In the genomic region with DNA sequence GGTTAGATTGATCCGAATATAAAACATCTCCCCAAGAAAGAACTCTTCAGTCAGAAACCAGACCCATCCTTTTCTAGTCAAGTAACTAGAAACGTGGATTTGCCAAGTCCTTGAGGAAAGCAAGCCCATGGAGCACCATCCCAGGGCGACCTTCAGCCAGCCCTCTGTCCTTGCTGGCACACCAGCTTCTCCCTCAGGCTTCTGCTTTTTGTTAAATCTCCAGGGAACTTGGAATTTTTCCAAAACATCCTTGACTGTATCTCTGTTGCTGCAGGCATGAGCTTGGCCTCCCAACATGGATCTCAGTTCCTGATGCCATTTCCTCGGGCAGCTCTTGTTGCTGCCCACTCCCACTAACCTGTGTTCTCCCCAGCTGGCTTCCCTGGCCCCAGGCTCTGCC, we compare ENCODE assay signal across 24 cellular contexts. TPM values are rescaled to one million over a fixed set of nuclear protein-coding genes. Genes with fewer than 3 reads are reported as not detected.
DNase-seq lines count a peak whose midpoint lies in the region; ATAC-seq and TF ChIP-seq lines count a peak whose summit lies in the region.
"Had no signal": no experiment of that assay in that cellular context is flagged by ENCODE, and none has a peak within 500 bp of the region (broad histone marks: within the 10 kb centered on the region; RNA-seq: fewer than 3 reads in every experiment).

No MANE protein-coding gene starts in this region.

- H3K27ac ChIP-seq in right cardiac atrium (ENCODE audit: low read length) (no peak overlapping the region), testis (no peak overlapping the region)
- H3K27ac ChIP-seq: body of pancreas, heart left ventricle, ovary, SJCRH30 had no signal

- peaks cover 10% of the 10 kb centered on the region for H3K4me1 ChIP-seq in right cardiac atrium (ENCODE audit: control insufficient read depth, insufficient read depth, low read length)
- peaks cover 23% of the 10 kb centered on the region for H3K4me1 ChIP-seq in testis
- H3K4me1 ChIP-seq: body of pancreas had no signal

- DNase-seq in left ventricle myocardium superior = no peak
- DNase-seq in right cardiac atrium = no peak
- DNase-seq in NCI-H345 treated with DMSO at 0.1 percent for 48 hours (lab: John Stamatoyannopoulos, UW; ENCODE audit: unreplicated experiment) = peak; percentile 70
- DNase-seq in activated naive CD8-positive, alpha-beta T cell treated with anti-CD3 and anti-CD28 coated beads, Interleukin-2, amount 50 U/mL, for 24 hours = no peak
- DNase-seq in stimulated activated naive B cell treated with anti-CD40 and anti-IgM and Interleukin-4, amounts not matched to agents 10 μg/mL and 1 μg/mL and 100 μg/mL, for 72 hours = no peak
- no peak for DNase-seq in testis
- DNase-seq in inferior parietal cortex (ENCODE audit: extremely low spot score) = no peak
- DNase-seq in mucosa of gallbladder (ENCODE audit: low spot score) = no peak
- DNase-seq: activated B cell treated with CpG ODN at 0.5 μM for 24 hours; activated gamma-delta T cell treated with Interleukin-2 at 50 U/mL for 16 hours; body of pancreas; cortex of kidney; heart left ventricle; KG1; lower lobe of right lung; NCI-H524; PC-3; sigmoid colon; SJCRH30; stimulated activated naive CD4-positive, alpha-beta T cell treated with Interleukin-2 at 50 U/mL for 16 hours had no signal

- no peak overlapping the region for H3K4me3 Mint-ChIP-seq in activated naive CD8-positive, alpha-beta T cell treated with anti-CD3 and anti-CD28 coated beads, Interleukin-2, amount 50 U/mL, for 24 hours
- H3K4me3 Mint-ChIP-seq in stimulated activated naive B cell treated with anti-CD40 and anti-IgM and Interleukin-4, amounts not matched to agents 10 μg/mL and 1 μg/mL and 100 μg/mL, for 72 hours = no peak overlapping the region
- H3K4me3 Mint-ChIP-seq: activated B cell treated with CpG ODN at 0.5 μM for 24 hours; T-helper 2 cell treated with Interferon-gamma antibody and Interleukin-4, amounts not matched to agents 5 μg/mL and 100 μg/mL, for 36 hours had no signal

- ATAC-seq in left ventricle myocardium superior = peak; percentile 27
- no peak for ATAC-seq in right cardiac atrium
- ATAC-seq in activated naive CD8-positive, alpha-beta T cell treated with anti-CD3 and anti-CD28 coated beads, Interleukin-2, amount 50 U/mL, for 24 hours = no peak
- ATAC-seq in stimulated activated naive B cell treated with anti-CD40 and anti-IgM and Interleukin-4, amounts not matched to agents 10 μg/mL and 1 μg/mL and 100 μg/mL, for 72 hours (replicated peaks) = no peak
- ATAC-seq: body of pancreas, lower lobe of right lung, PC-3 had no signal

- no peaks in the 10 kb centered on the region for H3K27me3 Mint-ChIP-seq in activated naive CD8-positive, alpha-beta T cell treated with anti-CD3 and anti-CD28 coated beads, Interleukin-2, amount 50 U/mL, for 24 hours
- H3K27me3 Mint-ChIP-seq in stimulated activated naive B cell treated with anti-CD40 and anti-IgM and Interleukin-4, amounts not matched to agents 10 μg/mL and 1 μg/mL and 100 μg/mL, for 72 hours = no peaks in the 10 kb centered on the region
- H3K27me3 Mint-ChIP-seq: activated B cell treated with CpG ODN at 0.5 μM for 24 hours had no signal

- H3K27me3 ChIP-seq in right cardiac atrium (ENCODE audit: control insufficient read depth, insufficient read depth) (no peaks in the 10 kb centered on the region), testis (no peaks in the 10 kb centered on the region)
- H3K27me3 ChIP-seq: body of pancreas, heart left ventricle, ovary, sigmoid colon, SJCRH30, upper lobe of left lung had no signal

- no peaks in the 10 kb centered on the region for H3K9me3 ChIP-seq in right cardiac atrium (ENCODE audit: control insufficient read depth, low read length)
- no peaks in the 10 kb centered on the region for H3K9me3 ChIP-seq in testis
- H3K9me3 ChIP-seq: body of pancreas, heart left ventricle, lower lobe of right lung, ovary, sigmoid colon, SJCRH30, upper lobe of left lung had no signal

- WGBS in right cardiac atrium = 71% methylated on average over 4 of the region's 4 CpGs
- 51 to 66% methylated on average over 4 of the region's 4 CpGs for WGBS in testis, 2 donors

- H3K4me1 Mint-ChIP-seq in activated naive CD8-positive, alpha-beta T cell treated with anti-CD3 and anti-CD28 coated beads, Interleukin-2, amount 50 U/mL, for 24 hours = peaks cover 46% of the 10 kb centered on the region
- H3K4me1 Mint-ChIP-seq in stimulated activated naive B cell treated with anti-CD40 and anti-IgM and Interleukin-4, amounts not matched to agents 10 μg/mL and 1 μg/mL and 100 μg/mL, for 72 hours = peaks cover 2 to 6% of the 10 kb centered on the region in 2 donors

- TF ChIP-seq POLR2A in testis (IDR thresholded peaks at IDR 0.05) = no peak

- no peaks in the 10 kb centered on the region for H3K9me3 Mint-ChIP-seq in activated naive CD8-positive, alpha-beta T cell treated with anti-CD3 and anti-CD28 coated beads, Interleukin-2, amount 50 U/mL, for 24 hours
- no peaks in the 10 kb centered on the region for H3K9me3 Mint-ChIP-seq in stimulated activated naive B cell treated with anti-CD40 and anti-IgM and Interleukin-4, amounts not matched to agents 10 μg/mL and 1 μg/mL and 100 μg/mL, for 72 hours
- H3K9me3 Mint-ChIP-seq: activated B cell treated with CpG ODN at 0.5 μM for 24 hours; T-helper 2 cell treated with Interferon-gamma antibody and Interleukin-4, amounts not matched to agents 5 μg/mL and 100 μg/mL, for 36 hours had no signal

- no peak overlapping the region for H3K4me3 ChIP-seq in right cardiac atrium (ENCODE audit: low read length)
- H3K4me3 ChIP-seq in testis = no peak overlapping the region
- H3K4me3 ChIP-seq: body of pancreas, heart left ventricle, lower lobe of right lung, ovary, sigmoid colon, SJCRH30, upper lobe of left lung had no signal

- peak overlapping the region; percentile 53 for H3K27ac Mint-ChIP-seq in activated naive CD8-positive, alpha-beta T cell treated with anti-CD3 and anti-CD28 coated beads, Interleukin-2, amount 50 U/mL, for 24 hours
- H3K27ac Mint-ChIP-seq in stimulated activated naive B cell treated with anti-CD40 and anti-IgM and Interleukin-4, amounts not matched to agents 10 μg/mL and 1 μg/mL and 100 μg/mL, for 72 hours = peak overlapping the region; percentile 79
- H3K27ac Mint-ChIP-seq: activated B cell treated with CpG ODN at 0.5 μM for 24 hours had no signal

- H3K36me3 Mint-ChIP-seq in activated naive CD8-positive, alpha-beta T cell treated with anti-CD3 and anti-CD28 coated beads, Interleukin-2, amount 50 U/mL, for 24 hours (ENCODE audit: low read depth) = peaks cover 47% of the 10 kb centered on the region
- peaks cover 8% of the 10 kb centered on the region in 2 donors for H3K36me3 Mint-ChIP-seq in stimulated activated naive B cell treated with anti-CD40 and anti-IgM and Interleukin-4, amounts not matched to agents 10 μg/mL and 1 μg/mL and 100 μg/mL, for 72 hours

- intact Hi-C loops in left ventricle myocardium superior (cut with micrococcal nuclease) = no loop called here
- intact Hi-C loops in right cardiac atrium (cut with DNase I) = no loop called here
- intact Hi-C loops in testis (cut with DNase I; ENCODE audit: low total_unique reads) = no loop called here

- no peak for TF ChIP-seq CTCF in testis (IDR thresholded peaks at IDR 0.05)

- H3K36me3 ChIP-seq in testis (ENCODE audit: low read depth, missing control alignments) = no peaks in the 10 kb centered on the region
- H3K36me3 ChIP-seq: ovary, SJCRH30 had no signal

RNA-seq across cellular contexts. Expression of a gene that starts 27.1 kb away (rescaled TPM):
- total RNA-seq in left ventricle myocardium superior (3.9 TPM), right cardiac atrium (1 to 10 TPM in 1 of 4 donors, under 1 TPM in 3; 0.12 to 1.1 (median 0.49) TPM), testis (1 to 10 TPM in 1 of 2 donors, under 1 TPM in 1; 0.43 to 2.4 TPM), mucosa of gallbladder (0.14 TPM)
- polyA plus RNA-seq in right cardiac atrium (1.8 TPM), testis (ENCODE audit: insufficient read depth, low read depth, low replicate concordance) (1.1 TPM)
- total RNA-seq: activated B cell treated with CpG ODN at 0.5 μM for 24 hours, lower lobe of right lung, myocyte, SJCRH30 had no signal
